9 cellular contexts compared by ENCODE assay signal in genomic region chr1:116645802-116646682, GRCh38. TPM values are rescaled to one million over a fixed set of nuclear protein-coding genes. Genes with fewer than 3 reads are reported as not detected.
DNase-seq lines count a peak whose midpoint lies in the region; FAIRE-seq and TF ChIP-seq lines count a peak whose summit lies in the region.
"Not testable (repeated sequence)": the region's sequence is repeated elsewhere in the genome, so short reads cannot be mapped to it uniquely, and the experiment has no call there.
"Had no signal": no experiment of that assay in that cellular context is flagged by ENCODE, and none has a peak within 500 bp of the region (broad histone marks: within the 10 kb centered on the region; RNA-seq: fewer than 3 reads in every experiment).

No MANE protein-coding gene starts in this region.

- not testable (repeated sequence) for H3K27me3 Mint-ChIP-seq in brain; endothelial cell (ENCODE audit: unreplicated experiment); mesothelial cell of epicardium (ENCODE audit: low read depth); progenitor cell of endocrine pancreas

- DNase-seq in GM12891 (ENCODE audit: insufficient read length, low spot score); endothelial cell (ENCODE audit: low spot score); left ventricle myocardium inferior; mesothelial cell of epicardium (ENCODE audit: low spot score in 2 of 2, unreplicated experiment in 2 of 2); progenitor cell of endocrine pancreas (ENCODE audit: low spot score, unreplicated experiment); transverse colon: not testable (repeated sequence)
- peak; percentile 49 for DNase-seq in NCI-H69 (lab: John Stamatoyannopoulos, UW)

- not testable (repeated sequence) for FAIRE-seq in GM12891 (lab: Jason Lieb, UNC)

- H3K4me1 Mint-ChIP-seq in brain, result peaks cover 93% of the 10 kb centered on the region
- peaks cover 23% of the 10 kb centered on the region for H3K4me1 Mint-ChIP-seq in endothelial cell (ENCODE audit: unreplicated experiment)
- H3K4me1 Mint-ChIP-seq in mesothelial cell of epicardium, result peaks cover 69% of the 10 kb centered on the region
- peaks cover 30% of the 10 kb centered on the region for H3K4me1 Mint-ChIP-seq in progenitor cell of endocrine pancreas (ENCODE audit: low read depth)

- 42 to 77% methylated on average over 3 to 16 of the region's 16 CpGs for WGBS in transverse colon (ENCODE audit: low coverage in 1 of 2), 2 donors

- intact Hi-C loops in left ventricle myocardium inferior (cut with micrococcal nuclease); transverse colon (cut with DNase I; ENCODE audit: low total_unique reads): not testable (repeated sequence)

- H3K9me3 ChIP-seq in left ventricle myocardium inferior (replicated peaks); transverse colon: not testable (repeated sequence)

- H3K4me3 Mint-ChIP-seq in brain, result peak overlapping the region; percentile 25 to 67 (median 59)
- H3K4me3 Mint-ChIP-seq in endothelial cell (ENCODE audit: unreplicated experiment); progenitor cell of endocrine pancreas (ENCODE audit: low read depth): not testable (repeated sequence)
- H3K4me3 Mint-ChIP-seq in mesothelial cell of epicardium, result peak overlapping the region; percentile 25

- not testable (repeated sequence) for H3K4me3 ChIP-seq in left ventricle myocardium inferior, transverse colon

- not testable (repeated sequence) for TF ChIP-seq EP300 in transverse colon (IDR thresholded peaks at IDR 0.05; ENCODE audit: low read depth)

- TF ChIP-seq POLR2A in GM12891 (IDR thresholded peaks at IDR 0.05; ENCODE audit: low read depth, low read length); transverse colon (IDR thresholded peaks at IDR 0.05): not testable (repeated sequence)

- peak overlapping the region; percentile 27 for H3K27ac ChIP-seq in left ventricle myocardium inferior (replicated peaks)
- peak overlapping the region; percentile 36 to 54 (median 48) for H3K27ac ChIP-seq in transverse colon

- H3K27ac Mint-ChIP-seq in brain (peak overlapping the region; percentile 85 to 99 (median 92)), endothelial cell (ENCODE audit: unreplicated experiment) (peak overlapping the region; percentile 28), mesothelial cell of epicardium (peak overlapping the region; percentile 95), progenitor cell of endocrine pancreas (peak overlapping the region; percentile 86)

- peaks cover 39% of the 10 kb centered on the region for H3K4me1 ChIP-seq in left ventricle myocardium inferior
- H3K4me1 ChIP-seq in transverse colon, result peaks cover 5 to 29% (median 14%) of the 10 kb centered on the region in 4 donors

- H3K36me3 Mint-ChIP-seq in brain; endothelial cell (ENCODE audit: low read depth, unreplicated experiment); mesothelial cell of epicardium; progenitor cell of endocrine pancreas (ENCODE audit: insufficient read depth): not testable (repeated sequence)

- H3K27me3 ChIP-seq in left ventricle myocardium inferior (ENCODE audit: low read depth); transverse colon: not testable (repeated sequence)

- in situ Hi-C loops in transverse colon (cut with MboI; ENCODE audit: low pct_ligation_motif_present in 1 of 4, low pct_unique_long_range_greater_than_20kb in 1 of 4, low sequenced_read_pairs in 3 of 4), result not testable (repeated sequence)

- not testable (repeated sequence) for TF ChIP-seq CTCF in brain (conservative IDR thresholded peaks at IDR 0.05); endothelial cell (IDR thresholded peaks at IDR 0.05; ENCODE audit: unreplicated experiment); left ventricle myocardium inferior (IDR thresholded peaks at IDR 0.05; ENCODE audit: borderline replicate concordance); mesothelial cell of epicardium (IDR thresholded peaks at IDR 0.05; ENCODE audit: unreplicated experiment); progenitor cell of endocrine pancreas (IDR thresholded peaks at IDR 0.05; ENCODE audit: unreplicated experiment); transverse colon (IDR thresholded peaks at IDR 0.05)

- not testable (repeated sequence) for H3K36me3 ChIP-seq in left ventricle myocardium inferior, transverse colon

- H3K9me3 Mint-ChIP-seq in brain; endothelial cell (ENCODE audit: unreplicated experiment); mesothelial cell of epicardium; progenitor cell of endocrine pancreas (ENCODE audit: low read depth): not testable (repeated sequence)

TF ChIP-seq in GM12891, 5 proteins besides CTCF, POLR2A, EP300 and RAD21:
- peak; percentile 42 for TF ChIP-seq SPI1 (IDR thresholded peaks at IDR 0.05; ENCODE audit: low read depth, low read length)
TF ChIP-seq in GM12891: peak in this region for 1; not testable (repeated sequence) for 4.

RNA-seq across cellular contexts. Expression of gene IGSF3, which starts 21.5 kb away (rescaled TPM):
- 2.4 TPM for polyA plus RNA-seq in GM12891 (2012; ENCODE audit: low read depth, missing spikeins)
- 25.4 TPM for polyA plus RNA-seq in brain (ENCODE audit: insufficient read depth, low read depth, low replicate concordance)
- 29.4 TPM for total RNA-seq in endothelial cell (ENCODE audit: unreplicated experiment)
- 19.9 TPM for total RNA-seq in left ventricle myocardium inferior
- total RNA-seq in mesothelial cell of epicardium, result 59.2 to 60.1 TPM (median 59.4 TPM) in 3 replicates
- 41.5 and 43.3 TPM in 2 replicates for total RNA-seq in progenitor cell of endocrine pancreas
- 10 to 100 TPM; 36.7 to 75.8 (median 56.9) TPM for total RNA-seq in transverse colon
- polyA plus RNA-seq: CD8-positive, alpha-beta memory T cell had no signal

Comparison
In these comparisons a context has a peak if more than half of its experiments do, and no peak if none do; other contexts are left out.
1. H3K27ac Mint-ChIP-seq: peak in every context shown above with its lines; median percentile 95 in mesothelial cell of epicardium; 92 in brain; 86 in progenitor cell of endocrine pancreas; 28 in endothelial cell.